ENCODE assay signal across 11 cellular contexts in genomic region chr17:45345554-45346254, GRCh38. TPM values are rescaled to one million over a fixed set of nuclear protein-coding genes. Genes with fewer than 3 reads are reported as not detected.
DNase-seq lines count a peak whose midpoint lies in the region; ATAC-seq, FAIRE-seq and TF ChIP-seq lines count a peak whose summit lies in the region.
"Had no signal": no experiment of that assay in that cellular context is flagged by ENCODE, and none has a peak within 500 bp of the region (broad histone marks: within the 10 kb centered on the region; RNA-seq: fewer than 3 reads in every experiment).

No MANE protein-coding gene starts in this region.

- H3K4me3 ChIP-seq in K562 (no peak overlapping the region), lower lobe of right lung (no peak overlapping the region), upper lobe of right lung (no peak overlapping the region)

- no peak for TF ChIP-seq POLR2A in K562 (conservative IDR thresholded peaks at IDR 0.05)

- in situ Hi-C loops in K562 (cut with MboI): no loop called here

- peak in 1 of 2 experiments; percentile 9; a peak in 1 of 4 replicates for TF ChIP-seq RAD21 in K562 (CRISPR knock-in tag; conservative IDR thresholded peaks at IDR 0.05 in 1 of 2, IDR thresholded peaks at IDR 0.05 in 1 of 2)

- TF ChIP-seq EP300 in K562 (IDR thresholded peaks at IDR 0.05; ENCODE audit: low read length): peak; percentile 99

- peak; percentile 0 for DNase-seq in activated CD8-positive, alpha-beta memory T cell treated with anti-CD3 and anti-CD28 coated beads, Interleukin-2, amount 50 U/mL, for 4 hours
- DNase-seq in activated CD8-positive, alpha-beta memory T cell treated with anti-CD3 and anti-CD28 coated beads, Interleukin-2, amount 50 U/mL, for 48 hours: no peak
- DNase-seq in K562 (ENCODE audit: extremely low read depth in 1 of 4, low spot score in 3 of 4) (peak; percentile 48 to 93 (median 68)), lower lobe of right lung (no peak), upper lobe of right lung (no peak), HuH-7 (ENCODE audit: low spot score) (no peak)
- DNase-seq in stimulated activated CD4-positive, alpha-beta T cell treated with anti-CD3 and anti-CD28 coated beads, Interleukin-4, amount 100 ng/mL, for 1 hour: no peak
- DNase-seq: NCI-H1092; stimulated activated CD4-positive, alpha-beta T cell treated with anti-CD3 and anti-CD28 coated beads, Interleukin-4, amount 100 ng/mL, for 4 hours; T-helper 9 cell had no signal

- POLR2A ChIA-PET in K562 (lab: Yijun Ruan, JAX): interaction anchor here (0.6 to 1.4 kb wide), 11 partner anchors 9 to 314 kb away, joined by 3 to 12 read pairs (median 3); partner anchors contain the start of gene MAP3K14

- no peaks in the 10 kb centered on the region for H3K27me3 ChIP-seq in K562 (ENCODE audit: control insufficient read depth in 2 of 2, insufficient read depth in 2 of 2, low read length in 2 of 2)
- H3K27me3 ChIP-seq in lower lobe of right lung (ENCODE audit: low read depth): no peaks in the 10 kb centered on the region
- no peaks in the 10 kb centered on the region for H3K27me3 ChIP-seq in upper lobe of right lung

- H4K20me1 ChIP-seq in K562 (replicated peaks; ENCODE audit: control insufficient read depth, insufficient read depth, low read length): no peaks in the 10 kb centered on the region

- peak; percentile 91 for FAIRE-seq in K562 (lab: Jason Lieb, UNC)

- H3K36me3 ChIP-seq in K562 (ENCODE audit: control insufficient read depth, insufficient read depth, low read length) (no peaks in the 10 kb centered on the region), lower lobe of right lung (no peaks in the 10 kb centered on the region), upper lobe of right lung (no peaks in the 10 kb centered on the region)

- no peaks in the 10 kb centered on the region for H3K79me2 ChIP-seq in K562 (ENCODE audit: control insufficient read depth, insufficient read depth, low read length)

- no peak for TF ChIP-seq CTCF in K562 (IDR thresholded peaks at IDR 0.05 in 2 of 3, conservative IDR thresholded peaks at IDR 0.05 in 1 of 3; ENCODE audit: insufficient read depth in 2 of 3, low read depth in 1 of 3, low read length in 3 of 3)
- no peak for TF ChIP-seq CTCF in lower lobe of right lung (IDR thresholded peaks at IDR 0.05)
- TF ChIP-seq CTCF in upper lobe of right lung (IDR thresholded peaks at IDR 0.05): no peak

- CTCF ChIA-PET in K562 (lab: Yijun Ruan, JAX; ENCODE audit: low intra/inter-chr PET ratio): no interaction called here

- ATAC-seq in K562 (peak; percentile 88), lower lobe of right lung (peak; percentile 57 to 68), upper lobe of right lung (peak; percentile 42), GM18873 (IDR thresholded peaks at IDR 0.05; ENCODE audit: low FRiP score, unreplicated experiment) (no peak)

- H3K27ac ChIP-seq in K562 (ENCODE audit: extremely low read depth, low read depth, low read length): peak overlapping the region; percentile 38; the same call in 2 of the 3 replicates
- H3K27ac ChIP-seq in lower lobe of right lung: peak overlapping the region; percentile 59
- H3K27ac ChIP-seq in upper lobe of right lung: peak overlapping the region; percentile 63

- H3K9me1 ChIP-seq in K562 (ENCODE audit: control insufficient read depth, insufficient read depth, low read length): no peaks in the 10 kb centered on the region

- peak overlapping the region; percentile 40; the same call in 1 of the 2 replicates for H3K4me2 ChIP-seq in K562 (ENCODE audit: insufficient read depth, low read length)

- H3K9me3 ChIP-seq in K562 (replicated peaks; ENCODE audit: control insufficient read depth, insufficient read depth, low read depth, low read length) (no peaks in the 10 kb centered on the region), lower lobe of right lung (no peaks in the 10 kb centered on the region), upper lobe of right lung (no peaks in the 10 kb centered on the region)

- intact Hi-C loops in K562 (cut with micrococcal nuclease): loop anchor here (1.0 kb wide), 1 partner anchor 38 kb away; no protein-coding TSS in a partner anchor
- intact Hi-C loops in lower lobe of right lung (cut with DNase I): no loop called here
- intact Hi-C loops in upper lobe of right lung (cut with DNase I): no loop called here

- WGBS in K562 (ENCODE audit: insufficient coverage, low coverage, missing lambda C conversion rate): 0% methylated on average over 3 of the region's 3 CpGs

- no peak overlapping the region for H2AFZ ChIP-seq in K562 (ENCODE audit: low read depth, low read length)

- H3K4me1 ChIP-seq in K562 (replicated peaks in 1 of 2; ENCODE audit: control insufficient read depth in 2 of 2, insufficient read depth in 2 of 2, low read length in 2 of 2) (peaks cover 32 to 42% of the 10 kb centered on the region in 2 experiments), lower lobe of right lung (peaks cover 43% of the 10 kb centered on the region), upper lobe of right lung (peaks cover 8% of the 10 kb centered on the region)

- BruUV-seq in K562 (replicated peaks; lab: Mats Ljungman, UMichigan): no TSS peak

- H3K9ac ChIP-seq in K562 (ENCODE audit: insufficient read depth in 1 of 2, low read depth in 2 of 2, low read length in 2 of 2): no peak overlapping the region

TF ChIP-seq in K562, 482 proteins besides CTCF, POLR2A, EP300 and RAD21 (continues in another document):
- TF ChIP-seq TARDBP (IDR thresholded peaks at IDR 0.05) (peak; percentile 89; the same call in 1 of the 2 replicates), ATF3 (IDR thresholded peaks at IDR 0.05) (peak; percentile 87), ATF3 (CRISPR knock-in tag; conservative IDR thresholded peaks at IDR 0.05) (peak; percentile 74; the same call in 1 of the 2 replicates), ZNF354B (CRISPR knock-in tag; IDR thresholded peaks at IDR 0.05) (peak; percentile 13; the same call in 1 of the 2 replicates), MYNN (IDR thresholded peaks at IDR 0.05) (peak; percentile 86), MYNN (CRISPR knock-in tag; IDR thresholded peaks at IDR 0.05) (no peak), TOE1 (IDR thresholded peaks at IDR 0.05; ENCODE audit: borderline replicate concordance) (peak; percentile 76; the same call in 1 of the 2 replicates), TOE1 (CRISPR knock-in tag; IDR thresholded peaks at IDR 0.05; ENCODE audit: borderline replicate concordance, low read depth) (no peak), NUFIP1 (IDR thresholded peaks at IDR 0.05; ENCODE audit: partially characterized antibody) (peak; percentile 70), NBN (IDR thresholded peaks at IDR 0.05; ENCODE audit: low read depth) (peak; percentile 95), ELF1 (tag; IDR thresholded peaks at IDR 0.05) (peak; percentile 31; the same call in 1 of the 2 replicates), MLLT1 (IDR thresholded peaks at IDR 0.05) (peak in 1 of 2 experiments; percentile 61; a peak in 2 of 4 replicates), GABPB2 (CRISPR knock-in tag; conservative IDR thresholded peaks at IDR 0.05) (no peak), ZSCAN29 (IDR thresholded peaks at IDR 0.05) (no peak), EP400 (IDR thresholded peaks at IDR 0.05) (peak; percentile 61)
- TF ChIP-seq, protein P1, sequence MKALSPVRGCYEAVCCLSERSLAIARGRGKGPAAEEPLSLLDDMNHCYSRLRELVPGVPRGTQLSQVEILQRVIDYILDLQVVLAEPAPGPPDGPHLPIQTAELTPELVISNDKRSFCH (CRISPR knock-in tag; IDR thresholded peaks at IDR 0.05): no peak
- TF ChIP-seq, protein P1 (tag; IDR thresholded peaks at IDR 0.05): peak; percentile 87

RNA-seq across cellular contexts. Expression of gene MAP3K14, which starts 28.9 kb away (rescaled TPM):
- total RNA-seq in K562 (2011; cell fraction: chromatin; rRNA removed; ENCODE audit: low replicate concordance): 11.9 and 31.3 TPM in 2 replicates
- total RNA-seq in K562 (2011; cell fraction: nucleolus; rRNA removed): 14.3 and 19.3 TPM in 2 replicates
- 11.7 and 12.4 TPM in 2 replicates for total RNA-seq in K562 (2011; cell fraction: nucleoplasm; rRNA removed)
- total RNA-seq in K562 (2014; rRNA removed): 2.9 and 4.8 TPM in 2 replicates
- total RNA-seq in K562 (2014; rRNA removed; fragmentation: Illumina TruSeq; extraction: Trizol): 0.99 and 1.8 TPM in 2 replicates
- 3.2 and 3.5 TPM in 2 replicates for total RNA-seq in K562 (2015; rRNA removed; fragmentation: Illumina TruSeq; extraction: Trizol)
- total RNA-seq in K562 (2021): 7.9 and 8.7 TPM in 2 replicates
- 5.3 and 7.5 TPM in 2 replicates for polyA plus RNA-seq in K562 (2011; rRNA removed)
- polyA plus RNA-seq in K562 (2011; cell fraction: cytosol; rRNA removed): 6.5 and 9.0 TPM in 2 replicates
- 16.1 and 28.3 TPM in 2 replicates for polyA plus RNA-seq in K562 (2011; cell fraction: nucleus; rRNA removed)
- 3.6 and 5.4 TPM in 2 replicates for polyA plus RNA-seq in K562 (2012)
- polyA plus RNA-seq in K562 (2014; fragmentation: Illumina TruSeq; extraction: Trizol): 3.7 and 3.9 TPM in 2 replicates
- under 1 TPM; 0.45 to 0.56 TPM for polyA plus RNA-seq in K562 (2014; fragmentation: Nextera tagmentation; extraction: Ambion mirVana)
- 4.9 TPM in 2 replicates for polyA plus RNA-seq in K562 (2014; rRNA removed)
- 3.2 and 6.0 TPM in 2 replicates for polyA minus RNA-seq in K562 (2011; rRNA and poly(A)+ RNA removed)
- polyA minus RNA-seq in K562 (2011; cell fraction: cytosol; rRNA and poly(A)+ RNA removed): 4.9 and 5.2 TPM in 2 replicates
- 7.8 and 8.2 TPM in 2 replicates for polyA minus RNA-seq in K562 (2011; cell fraction: nucleus; rRNA and poly(A)+ RNA removed)
- 9.3 TPM for total RNA-seq in lower lobe of right lung
- total RNA-seq in upper lobe of right lung: 9.9 TPM

Comparison
In these comparisons a context has a peak if more than half of its experiments do, and no peak if none do; other contexts are left out.
1. DNase-seq: peak in activated CD8-positive, alpha-beta memory T cell treated with anti-CD3 and anti-CD28 coated beads, Interleukin-2, amount 50 U/mL, for 4 hours (single experiment) and K562 (4 of 4); none in activated CD8-positive, alpha-beta memory T cell treated with anti-CD3 and anti-CD28 coated beads, Interleukin-2, amount 50 U/mL, for 48 hours (single experiment), lower lobe of right lung (single experiment), upper lobe of right lung (single experiment), stimulated activated CD4-positive, alpha-beta T cell treated with anti-CD3 and anti-CD28 coated beads, Interleukin-4, amount 100 ng/mL, for 1 hour (single experiment) and HuH-7 (single experiment).
2. Peak in every context shown above with its lines, with median percentiles within 50 percentile points of each other: H3K27ac ChIP-seq.